Comparison of ENCODE assay signal across 2 cellular contexts in genomic region chr3:82978368-82978767, GRCh38.
TF ChIP-seq lines count a peak whose summit lies in the region.

No MANE protein-coding gene starts in this region.

TF ChIP-seq in GM23338, 12 proteins besides CTCF, POLR2A, EP300 and RAD21 (continued from another document):
- TF ChIP-seq CREB1 (CRISPR knock-in tag; IDR thresholded peaks at IDR 0.05; ENCODE audit: low read depth) (no peak), ETS1 (IDR thresholded peaks at IDR 0.05) (no peak), ZNF462 (CRISPR knock-in tag; IDR thresholded peaks at IDR 0.05) (no peak)

TF ChIP-seq in WTC11, 78 proteins besides CTCF, POLR2A, EP300 and RAD21 (continued from another document):
- TF ChIP-seq ZNF532 (CRISPR knock-in tag; IDR thresholded peaks at IDR 0.05; ENCODE audit: borderline replicate concordance) (no peak), ESRRA (CRISPR knock-in tag; IDR thresholded peaks at IDR 0.05; ENCODE audit: borderline replicate concordance) (no peak)
